28 cellular contexts compared by ENCODE assay signal in genomic region chr4:13081830-13082229, GRCh38.
"Had no signal": no experiment of that assay in that cellular context is flagged by ENCODE, and none has a peak within 500 bp of the region (broad histone marks: within the 10 kb centered on the region; RNA-seq: fewer than 3 reads in every experiment).

No MANE protein-coding gene starts in this region.

- H3K9me3 ChIP-seq: colonic mucosa, gastrocnemius medialis had no signal

- H3K4me3 ChIP-seq: colonic mucosa, coronary artery, dorsolateral prefrontal cortex, esophagus muscularis mucosa, esophagus squamous epithelium, gastrocnemius medialis, gastroesophageal sphincter, heart left ventricle, heart right ventricle had no signal

- FAIRE-seq: colon, endometrium, endothelial cell of umbilical vein, frontal cortex had no signal

- H3K27ac ChIP-seq: colonic mucosa, coronary artery, dorsolateral prefrontal cortex, epithelial cell of prostate, esophagus muscularis mucosa, esophagus squamous epithelium, foreskin keratinocyte, gastrocnemius medialis, gastroesophageal sphincter, heart left ventricle, heart right ventricle had no signal

- H3K36me3 ChIP-seq: colonic mucosa, esophagus muscularis mucosa, esophagus squamous epithelium, gastrocnemius medialis, gastroesophageal sphincter, heart left ventricle, heart right ventricle had no signal

- DNase-seq: colonic mucosa; cortex of kidney; dermis blood vessel endothelial cell; dorsolateral prefrontal cortex; effector CD4-positive, alpha-beta T cell; effector CD8-positive, alpha-beta T cell; effector memory CD4-positive, alpha-beta T cell; effector memory CD8-positive, alpha-beta T cell; endodermal cell; erythroblast; esophagus squamous epithelium; foreskin fibroblast; foreskin keratinocyte; foreskin melanocyte; gastrocnemius medialis; glutamatergic neuron; head of caudate nucleus; heart left ventricle; heart right ventricle had no signal

- H3K4me1 ChIP-seq: colonic mucosa, esophagus muscularis mucosa, esophagus squamous epithelium, foreskin keratinocyte, gastrocnemius medialis, gastroesophageal sphincter, heart left ventricle, heart right ventricle had no signal

- ATAC-seq: effector memory CD8-positive, alpha-beta T cell; esophagus mucosa; foreskin keratinocyte; gastrocnemius medialis; gastroesophageal sphincter; heart left ventricle; heart right ventricle had no signal

- H3K27me3 ChIP-seq: colonic mucosa, dorsolateral prefrontal cortex, esophagus muscularis mucosa, esophagus squamous epithelium, foreskin keratinocyte, gastrocnemius medialis, gastroesophageal sphincter, heart left ventricle, heart right ventricle had no signal
